8 cellular contexts compared by ENCODE assay signal in the genomic region with DNA sequence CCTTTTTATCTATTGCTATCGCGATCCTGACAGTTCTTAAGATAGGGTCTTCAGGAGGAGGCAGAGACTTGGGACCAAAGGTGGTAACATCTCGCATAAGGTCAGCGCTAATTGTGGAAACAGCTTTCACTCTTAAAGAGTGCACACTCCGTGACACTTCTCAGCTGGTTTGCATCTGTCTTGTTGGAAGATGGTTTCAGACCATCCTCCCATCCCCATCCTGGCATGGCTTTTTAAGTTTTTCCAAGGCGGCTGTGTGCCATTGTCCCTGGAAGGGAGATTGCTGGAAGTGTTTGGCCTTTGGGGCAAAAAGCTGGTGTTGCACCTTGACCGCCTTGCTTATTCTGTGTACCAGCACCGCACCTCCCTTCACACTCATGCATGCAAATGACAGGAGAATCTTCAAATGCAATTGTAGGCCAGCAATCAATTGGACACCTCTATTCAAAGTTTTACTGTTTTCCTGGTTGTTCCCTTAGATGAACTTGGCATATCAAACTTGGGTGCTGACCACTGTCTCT. TPM values are rescaled to one million over a fixed set of nuclear protein-coding genes. Genes with fewer than 3 reads are reported as not detected.
DNase-seq lines count a peak whose midpoint lies in the region; ATAC-seq, FAIRE-seq and TF ChIP-seq lines count a peak whose summit lies in the region.

No MANE protein-coding gene starts in this region.

- TF ChIP-seq CTCF in A673 (conservative IDR thresholded peaks at IDR 0.05; ENCODE audit: low read depth, low read length) (no peak), breast epithelium (IDR thresholded peaks at IDR 0.05) (no peak)

- ATAC-seq in left lobe of liver: no peak

- H3K9me3 ChIP-seq in A673 (ENCODE audit: low read depth, low read length, poor library complexity, severe bottlenecking): no peaks in the 10 kb centered on the region
- no peaks in the 10 kb centered on the region for H3K9me3 ChIP-seq in HUES6 (ENCODE audit: control insufficient read depth, insufficient read depth, low read depth, low read length)
- no peaks in the 10 kb centered on the region for H3K9me3 ChIP-seq in breast epithelium
- no peaks in the 10 kb centered on the region for H3K9me3 ChIP-seq in mucosa of stomach (ENCODE audit: control insufficient read depth, low read length)

- no peak for DNase-seq in A673 (ENCODE audit: low spot score)
- DNase-seq in breast epithelium (ENCODE audit: low spot score in 2 of 2): no peak
- no peak for DNase-seq in GM12892 (ENCODE audit: insufficient read length)
- DNase-seq in left lobe of liver (ENCODE audit: low spot score): no peak
- no peak for DNase-seq in cerebellum (ENCODE audit: low spot score)
- no peak for DNase-seq in C1 segment of cervical spinal cord (lab: John Stamatoyannopoulos, UW)

- POLR2A ChIA-PET in A673 (lab: Charles Lee; ENCODE audit: low non-redundant PET): no interaction called here

- peak overlapping the region; percentile 68 for H3K4me3 ChIP-seq in A673 (ENCODE audit: low read depth, low read length, poor library complexity, severe bottlenecking)
- peak overlapping the region; percentile 63 for H3K4me3 ChIP-seq in HUES6 (ENCODE audit: low read depth, low read length)
- peak overlapping the region; percentile 89 to 95 (median 92) for H3K4me3 ChIP-seq in breast epithelium
- peak overlapping the region; percentile 26 for H3K4me3 ChIP-seq in mucosa of stomach (ENCODE audit: low read length)

- no peak for FAIRE-seq in GM12892 (lab: Jason Lieb, UNC)

- no peaks in the 10 kb centered on the region for H3K36me3 ChIP-seq in A673 (ENCODE audit: insufficient read depth, low read length, poor library complexity, severe bottlenecking)
- H3K36me3 ChIP-seq in HUES6 (ENCODE audit: control insufficient read depth, insufficient read depth, low read length): no peaks in the 10 kb centered on the region
- H3K36me3 ChIP-seq in breast epithelium: no peaks in the 10 kb centered on the region
- no peaks in the 10 kb centered on the region for H3K36me3 ChIP-seq in mucosa of stomach (ENCODE audit: control insufficient read depth, insufficient read depth, low read length)

- H3K27ac ChIP-seq in A673 (ENCODE audit: low read depth, low read length, poor library complexity, severe bottlenecking) (no peak overlapping the region), HUES6 (ENCODE audit: low read depth, low read length) (no peak overlapping the region), breast epithelium (peak overlapping the region in 1 of 2 donors; percentile 85)

- peaks cover 8% of the 10 kb centered on the region for H3K4me1 ChIP-seq in A673 (ENCODE audit: insufficient read depth, low read length, poor library complexity, severe bottlenecking)
- peaks cover 37% of the 10 kb centered on the region for H3K4me1 ChIP-seq in HUES6 (ENCODE audit: control insufficient read depth, insufficient read depth, low read length)
- peaks cover 0 to 4% of the 10 kb centered on the region in 2 donors for H3K4me1 ChIP-seq in breast epithelium
- peaks cover 6% of the 10 kb centered on the region for H3K4me1 ChIP-seq in mucosa of stomach (ENCODE audit: control insufficient read depth, insufficient read depth, low read length)

- intact Hi-C loops in A673 (cut with micrococcal nuclease; ENCODE audit: unreplicated experiment) (no loop called here), breast epithelium (cut with DNase I; ENCODE audit: low total_unique reads) (no loop called here)

- no TSS peak for BruUV-seq in A673 (replicated peaks; lab: Mats Ljungman, UMichigan)

- H3K9ac ChIP-seq in HUES6 (ENCODE audit: low read length) (peak overlapping the region; percentile 43), mucosa of stomach (ENCODE audit: low read length) (peak overlapping the region; percentile 40)

- TF ChIP-seq POLR2A in breast epithelium (IDR thresholded peaks at IDR 0.05) (no peak), GM12892 (IDR thresholded peaks at IDR 0.05; ENCODE audit: low read depth, low read length) (no peak)

- CTCF ChIA-PET in A673 (lab: Charles Lee): interaction anchor here (1.7 kb wide), 1 partner anchor 61 kb away, joined by 13 read pairs; no protein-coding TSS in a partner anchor

- no peaks in the 10 kb centered on the region for H3K27me3 ChIP-seq in A673 (replicated peaks; ENCODE audit: insufficient read depth, low read depth, low read length, poor library complexity)
- H3K27me3 ChIP-seq in HUES6 (ENCODE audit: control insufficient read depth, insufficient read depth, low read length): no peaks in the 10 kb centered on the region
- no peaks in the 10 kb centered on the region for H3K27me3 ChIP-seq in breast epithelium
- H3K27me3 ChIP-seq in mucosa of stomach (ENCODE audit: control insufficient read depth, insufficient read depth, low read length): no peaks in the 10 kb centered on the region

RNA-seq across cellular contexts. Expression of gene SOCS7, which starts 1.5 kb away (rescaled TPM):
- total RNA-seq in A673 (2021) (15.2 and 17.3 TPM in 2 replicates), breast epithelium (10 to 100 TPM in 2 of 3 donors, 1 to 10 TPM in 1; 9.9 to 24.0 (median 14.7) TPM), left lobe of liver (6.4 TPM), cerebellum (41.6 TPM)
- 7.7 TPM for polyA plus RNA-seq in GM12892 (2012; ENCODE audit: missing spikeins)

RNA-seq across cellular contexts. Expression of gene GPR179, which starts 9.4 kb away (rescaled TPM):
- total RNA-seq in A673 (2021) (0.04 TPM in 2 replicates), breast epithelium (under 1 TPM; under 0.01 TPM), left lobe of liver (0.03 TPM), cerebellum (0.45 TPM)
- 0.08 TPM for polyA plus RNA-seq in GM12892 (2012; ENCODE audit: missing spikeins)

RNA-seq across cellular contexts. Expression of gene MRPL45, which starts 56.2 kb away (rescaled TPM):
- total RNA-seq in A673 (2021) (34.4 and 36.5 TPM in 2 replicates), breast epithelium (10 to 100 TPM; 27.9 to 42.9 (median 36.8) TPM), left lobe of liver (19.1 TPM), cerebellum (16.2 TPM)
- polyA plus RNA-seq in GM12892 (2012; ENCODE audit: missing spikeins): 48.5 TPM

Comparison
In these comparisons a context has a peak if more than half of its experiments do, and no peak if none do; other contexts are left out.
1. H3K4me3 ChIP-seq: peak in every context shown above with its lines; median percentile 92 in breast epithelium; 68 in A673; 63 in HUES6; 26 in mucosa of stomach.